ENCODE assay signal across 8 cellular contexts in the genomic region with DNA sequence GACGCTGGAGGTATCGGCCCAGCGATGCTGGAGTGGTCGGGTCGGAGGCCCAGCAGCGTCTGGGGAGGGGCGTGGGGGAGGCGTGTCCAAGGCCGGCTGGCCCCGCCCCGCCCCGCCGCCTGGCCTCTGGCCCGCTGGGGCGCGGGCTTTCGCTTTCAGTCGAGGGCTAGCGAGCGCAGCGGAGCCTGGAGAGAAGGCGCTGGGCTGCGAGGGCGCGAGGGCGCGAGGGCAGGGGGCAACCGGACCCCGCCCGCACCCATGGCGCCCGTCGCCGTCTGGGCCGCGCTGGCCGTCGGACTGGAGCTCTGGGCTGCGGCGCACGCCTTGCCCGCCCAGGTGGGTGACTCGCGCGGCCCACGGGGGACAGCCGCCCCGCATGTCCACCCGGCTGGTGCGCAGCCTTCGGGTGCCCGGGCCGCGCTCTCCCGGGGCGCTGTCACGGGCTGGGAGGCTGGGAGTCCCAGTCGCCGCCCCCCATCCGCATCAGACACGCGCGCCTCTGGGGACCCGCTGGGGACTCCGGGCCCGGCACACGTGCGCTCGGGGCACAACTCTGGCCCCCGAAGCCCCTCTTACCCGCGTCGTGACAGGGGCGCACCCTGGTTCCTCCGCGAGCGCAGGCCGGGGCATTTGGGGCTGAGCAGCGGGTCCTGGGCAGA. TPM values are rescaled to one million over a fixed set of nuclear protein-coding genes. Genes with fewer than 3 reads are reported as not detected.
DNase-seq lines count a peak whose midpoint lies in the region; ATAC-seq and TF ChIP-seq lines count a peak whose summit lies in the region.

A gene (plus strand): TSS at position 158 of the 659 bp plus-strand sequence. CDS start 101 bp downstream, at position 259.

- peak; percentile 49 for ATAC-seq in HG03175 (IDR thresholded peaks at IDR 0.05; ENCODE audit: unreplicated experiment)

- H3K9me3 Mint-ChIP-seq in brain: peaks cover 0 to 2% (median 0%) of the 10 kb centered on the region in 5 experiments

- peaks cover 36% of the 10 kb centered on the region for H3K27me3 Mint-ChIP-seq in brain

- TF ChIP-seq CTCF in brain (conservative IDR thresholded peaks at IDR 0.05): no peak

- H3K4me3 Mint-ChIP-seq in brain: peak within 1 kb of the TSS; percentile 49 to 80 (median 74)

- peaks cover 21% of the 10 kb centered on the region for H3K4me1 Mint-ChIP-seq in brain

- H3K36me3 Mint-ChIP-seq in brain: no peaks in the 10 kb centered on the region

- DNase-seq in NCI-H510A treated with DMSO at 0.1 percent for 48 hours (lab: John Stamatoyannopoulos, UW) (peak; percentile 45), NCI-H510A (lab: John Stamatoyannopoulos, UW) (no peak), T-helper 9 cell (peak; percentile 57), iPS-NIHi7 (ENCODE audit: extremely low spot score) (peak; percentile 93), cerebellar cortex (ENCODE audit: low spot score) (no peak)
- DNase-seq in stimulated activated CD4-positive, alpha-beta T cell treated with anti-CD3 and anti-CD28 coated beads, Interleukin-1b, Interleukin-23, amount 100 ng/mL, for 24 hours (ENCODE audit: low read depth in 4 of 4, low spot score in 1 of 4): peak in 3 of 4 experiments; percentile 51 to 62 (median 60)

- H3K27ac Mint-ChIP-seq in brain: peak within 1 kb of the TSS in 2 of 5 experiments; percentile 29 to 52

RNA-seq across cellular contexts. Expression of the gene that starts here (rescaled TPM):
- polyA plus RNA-seq in brain (ENCODE audit: insufficient read depth, low read depth, low replicate concordance): 8.3 TPM

Comparison
In these comparisons a context has a peak if more than half of its experiments do, and no peak if none do; other contexts are left out.
1. DNase-seq: peak in NCI-H510A treated with DMSO at 0.1 percent for 48 hours (single experiment), T-helper 9 cell (single experiment), iPS-NIHi7 (single experiment) and stimulated activated CD4-positive, alpha-beta T cell treated with anti-CD3 and anti-CD28 coated beads, Interleukin-1b, Interleukin-23, amount 100 ng/mL, for 24 hours (3 of 4); none in NCI-H510A (single experiment) and cerebellar cortex (single experiment).